In genomic region chr12:104460041-104460757, GRCh38 we compare ENCODE assay signal across 13 cellular contexts. TPM values are rescaled to one million over a fixed set of nuclear protein-coding genes. Genes with fewer than 3 reads are reported as not detected.
A peak's percentile ranks its signal among the peaks of the same experiment; 100 is the strongest.
DNase-seq lines count a peak whose midpoint lies in the region; ATAC-seq, FAIRE-seq and TF ChIP-seq lines count a peak whose summit lies in the region.
"Had no signal": no experiment of that assay in that cellular context is flagged by ENCODE, and none has a peak within 500 bp of the region (broad histone marks: within the 10 kb centered on the region; RNA-seq: fewer than 3 reads in every experiment).

No MANE protein-coding gene starts in this region.

- peaks cover 2% of the 10 kb centered on the region for H3K27me3 Mint-ChIP-seq in activated naive CD4-positive, alpha-beta T cell treated with anti-CD3 and anti-CD28 coated beads for 36 hours (ENCODE audit: low read depth)
- H3K27me3 Mint-ChIP-seq in activated T-helper 1 cell treated with anti-CD3 and anti-CD28 coated beads, Interleukin-12 subunit alpha, Interleukin-12 subunit beta, Interleukin-2, Interleukin-4 antibody, amounts not matched to agents 30 ng/mL and 10 ng/mL and 1 ng/mL, durations not matched to agents 14 hours and 24 hours and 36 hours (ENCODE audit: insufficient read depth): no peaks in the 10 kb centered on the region
- H3K27me3 Mint-ChIP-seq in type B pancreatic cell: peaks cover 11% of the 10 kb centered on the region

- H3K36me3 Mint-ChIP-seq in activated naive CD4-positive, alpha-beta T cell treated with anti-CD3 and anti-CD28 coated beads for 36 hours (ENCODE audit: low read depth): peaks cover 11% of the 10 kb centered on the region
- peaks cover 16% of the 10 kb centered on the region for H3K36me3 Mint-ChIP-seq in activated T-helper 1 cell treated with anti-CD3 and anti-CD28 coated beads, Interleukin-12 subunit alpha, Interleukin-12 subunit beta, Interleukin-2, Interleukin-4 antibody, amounts not matched to agents 30 ng/mL and 10 ng/mL and 1 ng/mL, durations not matched to agents 14 hours and 24 hours and 36 hours (ENCODE audit: low read depth)
- H3K36me3 Mint-ChIP-seq in type B pancreatic cell: peaks cover 7% of the 10 kb centered on the region

- H3K4me1 ChIP-seq in left lung (peaks cover 10 to 73% of the 10 kb centered on the region in 2 donors), right lobe of liver (peaks cover 0 to 11% (median 0%) of the 10 kb centered on the region in 4 donors), HepG2 (ENCODE audit: insufficient read depth, low read length) (no peaks in the 10 kb centered on the region)

- no peaks in the 10 kb centered on the region for H4K20me1 ChIP-seq in HepG2 (ENCODE audit: insufficient read depth, low read length)

- peak overlapping the region; percentile 57 for H3K27ac Mint-ChIP-seq in activated naive CD4-positive, alpha-beta T cell treated with anti-CD3 and anti-CD28 coated beads for 36 hours
- H3K27ac Mint-ChIP-seq in activated T-helper 1 cell treated with anti-CD3 and anti-CD28 coated beads, Interleukin-12 subunit alpha, Interleukin-12 subunit beta, Interleukin-2, Interleukin-4 antibody, amounts not matched to agents 30 ng/mL and 10 ng/mL and 1 ng/mL, durations not matched to agents 14 hours and 24 hours and 36 hours: peak overlapping the region; percentile 81
- H3K27ac Mint-ChIP-seq in type B pancreatic cell: peak overlapping the region; percentile 83

- FAIRE-seq in HepG2 (lab: Jason Lieb, UNC): no peak

- in situ Hi-C loops in HepG2 (cut with HindIII; ENCODE audit: extremely low pct_ligation_motif_present, low pct_unique_long_range_greater_than_20kb): no loop called here

- POLR2A ChIA-PET in HepG2 (lab: Yijun Ruan, JAX): no interaction called here

- H3K9me3 ChIP-seq in left lung: no peaks in the 10 kb centered on the region
- no peaks in the 10 kb centered on the region for H3K9me3 ChIP-seq in right lobe of liver
- H3K9me3 ChIP-seq in HepG2 (ENCODE audit: low read length): no peaks in the 10 kb centered on the region
- H3K9me3 ChIP-seq: heart left ventricle had no signal

- CTCF ChIA-PET in activated naive CD4-positive, alpha-beta T cell treated with anti-CD3 and anti-CD28 coated beads for 36 hours (lab: Charles Lee): interaction anchor here (0.6 to 2.1 kb wide), 7 partner anchors 17 to 235 kb away, joined by 3 to 5 read pairs (median 3); no protein-coding TSS in a partner anchor
- CTCF ChIA-PET in HepG2 (lab: Yijun Ruan, JAX; ENCODE audit: low intra/inter-chr PET ratio, low total read pairs): no interaction called here

- peak overlapping the region; percentile 97 for H3K4me3 Mint-ChIP-seq in activated naive CD4-positive, alpha-beta T cell treated with anti-CD3 and anti-CD28 coated beads for 36 hours
- H3K4me3 Mint-ChIP-seq in activated T-helper 1 cell treated with anti-CD3 and anti-CD28 coated beads, Interleukin-12 subunit alpha, Interleukin-12 subunit beta, Interleukin-2, Interleukin-4 antibody, amounts not matched to agents 30 ng/mL and 10 ng/mL and 1 ng/mL, durations not matched to agents 14 hours and 24 hours and 36 hours: peak overlapping the region; percentile 99
- H3K4me3 Mint-ChIP-seq in type B pancreatic cell: peak overlapping the region; percentile 97

- BruUV-seq in HepG2 (replicated peaks; lab: Mats Ljungman, UMichigan): no TSS peak

- no peak for TF ChIP-seq EP300 in HepG2 (IDR thresholded peaks at IDR 0.05; ENCODE audit: low read depth in 2 of 2, low read length in 2 of 2)
- no peak for TF ChIP-seq EP300 in HepG2 (CRISPR knock-in tag; IDR thresholded peaks at IDR 0.05; ENCODE audit: borderline replicate concordance)

- H3K36me3 ChIP-seq in left lung (no peaks in the 10 kb centered on the region), right lobe of liver (no peaks in the 10 kb centered on the region), HepG2 (replicated peaks in 1 of 2; ENCODE audit: control insufficient read depth in 1 of 2, insufficient read depth in 2 of 2, low read length in 2 of 2) (no peaks in the 10 kb centered on the region)
- H3K36me3 ChIP-seq: heart left ventricle had no signal

- no peak for TF ChIP-seq RAD21 in HepG2 (CRISPR knock-in tag; IDR thresholded peaks at IDR 0.05)

- TF ChIP-seq POLR2A in right lobe of liver (IDR thresholded peaks at IDR 0.05) (no peak), HepG2 (IDR thresholded peaks at IDR 0.05; ENCODE audit: insufficient read depth in 1 of 2, low read depth in 2 of 2, low read length in 2 of 2) (no peak)

- H3K27me3 ChIP-seq in left lung (no peaks in the 10 kb centered on the region), right lobe of liver (peaks cover 0 to 20% of the 10 kb centered on the region in 2 donors), HepG2 (ENCODE audit: control insufficient read depth in 1 of 2, insufficient read depth in 2 of 2, low read length in 2 of 2) (peaks cover 7 to 52% of the 10 kb centered on the region in 2 experiments; a peak in 4 of 5 replicates)
- H3K27me3 ChIP-seq: heart left ventricle had no signal

- ATAC-seq in left lung: no peak
- no peak for ATAC-seq in right lobe of liver
- ATAC-seq in HepG2: no peak
- ATAC-seq: heart left ventricle had no signal

- H3K4me1 Mint-ChIP-seq in activated naive CD4-positive, alpha-beta T cell treated with anti-CD3 and anti-CD28 coated beads for 36 hours (ENCODE audit: low read depth): peaks cover 59% of the 10 kb centered on the region
- H3K4me1 Mint-ChIP-seq in activated T-helper 1 cell treated with anti-CD3 and anti-CD28 coated beads, Interleukin-12 subunit alpha, Interleukin-12 subunit beta, Interleukin-2, Interleukin-4 antibody, amounts not matched to agents 30 ng/mL and 10 ng/mL and 1 ng/mL, durations not matched to agents 14 hours and 24 hours and 36 hours (ENCODE audit: low read depth): peaks cover 75% of the 10 kb centered on the region
- peaks cover 23% of the 10 kb centered on the region for H3K4me1 Mint-ChIP-seq in type B pancreatic cell (ENCODE audit: unreplicated experiment)

- H2AFZ ChIP-seq in HepG2 (ENCODE audit: low read length): no peak overlapping the region

- TF ChIP-seq CTCF in left lung (IDR thresholded peaks at IDR 0.05) (no peak), type B pancreatic cell (conservative IDR thresholded peaks at IDR 0.05) (no peak), right lobe of liver (IDR thresholded peaks at IDR 0.05) (no peak), HepG2 (CRISPR knock-in tag; IDR thresholded peaks at IDR 0.05) (no peak)

- no peak for DNase-seq in activated naive CD4-positive, alpha-beta T cell treated with anti-CD3 and anti-CD28 coated beads for 36 hours
- DNase-seq in activated naive CD4-positive, alpha-beta T cell treated with Interleukin-2 at 50 U/mL for 16 hours: no peak
- no peak for DNase-seq in activated T-helper 1 cell treated with anti-CD3 and anti-CD28 coated beads, Interleukin-12 subunit alpha, Interleukin-12 subunit beta, Interleukin-2, Interleukin-4 antibody, amounts not matched to agents 30 ng/mL and 10 ng/mL and 1 ng/mL, durations not matched to agents 14 hours and 24 hours and 36 hours (ENCODE audit: low spot score)
- DNase-seq in left lung (no peak), type B pancreatic cell (ENCODE audit: extremely low spot score, unreplicated experiment) (no peak), right lobe of liver (no peak), NCI-H1694 treated with DMSO at 0.1 percent for 48 hours (lab: John Stamatoyannopoulos, UW) (no peak), HepG2 (ENCODE audit: low spot score) (no peak)
- DNase-seq: AML-193; central memory CD4-positive, alpha-beta T cell; heart left ventricle; MV-4-11; stimulated activated CD4-positive, alpha-beta T cell treated with anti-CD3 and anti-CD28 coated beads, Interleukin-4, amount 100 ng/mL, for 1 hour had no signal

- H3K9me3 Mint-ChIP-seq in activated naive CD4-positive, alpha-beta T cell treated with anti-CD3 and anti-CD28 coated beads for 36 hours: no peaks in the 10 kb centered on the region
- no peaks in the 10 kb centered on the region for H3K9me3 Mint-ChIP-seq in activated T-helper 1 cell treated with anti-CD3 and anti-CD28 coated beads, Interleukin-12 subunit alpha, Interleukin-12 subunit beta, Interleukin-2, Interleukin-4 antibody, amounts not matched to agents 30 ng/mL and 10 ng/mL and 1 ng/mL, durations not matched to agents 14 hours and 24 hours and 36 hours
- no peaks in the 10 kb centered on the region for H3K9me3 Mint-ChIP-seq in type B pancreatic cell

- no peaks in the 10 kb centered on the region for H3K79me2 ChIP-seq in HepG2 (ENCODE audit: insufficient read depth, low read length)

- H3K27ac ChIP-seq in left lung (peak overlapping the region; percentile 83 to 90), right lobe of liver (peak overlapping the region in 1 of 3 donors; percentile 59), HepG2 (ENCODE audit: extremely low read length, insufficient read depth, low read length) (no peak overlapping the region)

- intact Hi-C loops in activated naive CD4-positive, alpha-beta T cell treated with anti-CD3 and anti-CD28 coated beads for 36 hours (cut with micrococcal nuclease): loop anchor here (5.0 to 10.0 kb wide), 2 partner anchors 533 to 775 kb away; partner anchors contain the start of gene APPL2
- intact Hi-C loops in activated T-helper 1 cell treated with anti-CD3 and anti-CD28 coated beads, Interleukin-12 subunit alpha, Interleukin-12 subunit beta, Interleukin-2, Interleukin-4 antibody, amounts not matched to agents 30 ng/mL and 10 ng/mL and 1 ng/mL, durations not matched to agents 14 hours and 24 hours and 36 hours (cut with micrococcal nuclease): loop anchor here (10.0 kb wide), 1 partner anchor 535 kb away; no protein-coding TSS in a partner anchor
- intact Hi-C loops in left lung (cut with DNase I): no loop called here
- intact Hi-C loops in right lobe of liver (cut with DNase I): no loop called here
- intact Hi-C loops in HepG2 (cut with micrococcal nuclease; ENCODE audit: unreplicated experiment): no loop called here

- 47% methylated on average over 10 of the region's 10 CpGs for WGBS in right lobe of liver (ENCODE audit: insufficient coverage, low coverage, low lambda C conversion rate, missing lambda C conversion rate)
- WGBS in HepG2 (ENCODE audit: low lambda C conversion rate): 12% methylated on average over 10 of the region's 10 CpGs

- no peak overlapping the region for H3K9ac ChIP-seq in HepG2 (ENCODE audit: insufficient read depth, low read depth, low read length)

- H3K4me2 ChIP-seq in HepG2 (ENCODE audit: low read depth, low read length): no peak overlapping the region

- H3K4me3 ChIP-seq in left lung: peak overlapping the region in 1 of 2 donors; percentile 100
- H3K4me3 ChIP-seq in right lobe of liver: no peak overlapping the region
- no peak overlapping the region for H3K4me3 ChIP-seq in HepG2 (replicated peaks in 1 of 3; ENCODE audit: insufficient read depth in 1 of 3, low read depth in 2 of 3, low read length in 3 of 3)

RNA-seq across cellular contexts. Expression of gene CHST11, which starts 3.5 kb away (rescaled TPM):
- total RNA-seq in activated naive CD4-positive, alpha-beta T cell treated with anti-CD3 and anti-CD28 coated beads for 36 hours: 10 to 100 TPM; 39.3 to 45.3 TPM
- 69.8 and 70.7 TPM in 2 replicates for total RNA-seq in activated T-helper 1 cell treated with anti-CD3 and anti-CD28 coated beads, Interleukin-12 subunit alpha, Interleukin-12 subunit beta, Interleukin-2, Interleukin-4 antibody, amounts not matched to agents 30 ng/mL and 10 ng/mL and 1 ng/mL, durations not matched to agents 14 hours and 24 hours and 36 hours
- total RNA-seq in left lung (10 to 100 TPM; 39.3 to 56.9 TPM), type B pancreatic cell (ENCODE audit: low replicate concordance) (15.5 and 27.2 TPM in 2 replicates), right lobe of liver (10 to 100 TPM in 1 of 6 experiments, 1 to 10 TPM in 4, under 1 TPM in 1; 0.57 to 10.4 (median 3.5) TPM), HepG2 (2016; rRNA removed; fragmentation: Illumina TruSeq; extraction: Trizol) (not detected in 2 replicates)
- total RNA-seq in HepG2 (2016; cell fraction: cytosol; rRNA removed; fragmentation: Illumina TruSeq; extraction: Trizol; ENCODE audit: low read depth): not detected in 2 replicates
- total RNA-seq in HepG2 (2016; cell fraction: insoluble cytoplasmic fraction; rRNA removed; fragmentation: Illumina TruSeq; extraction: Trizol): not detected in 2 replicates
- not detected in 2 replicates for total RNA-seq in HepG2 (2016; cell fraction: membrane; rRNA removed; fragmentation: Illumina TruSeq; extraction: Trizol)
- not detected in 2 replicates for total RNA-seq in HepG2 (2016; cell fraction: nucleus; rRNA removed; fragmentation: Illumina TruSeq; extraction: Trizol)
- 0.05 and 0.15 TPM in 2 replicates for polyA plus RNA-seq in HepG2 (2011; rRNA removed)
- polyA plus RNA-seq in HepG2 (2011; cell fraction: cytosol; rRNA removed): 0.04 TPM in 1 of 2 replicates, not detected in the other
- 0.10 TPM in 1 of 2 replicates, not detected in the other for polyA plus RNA-seq in HepG2 (2011; cell fraction: nucleus; rRNA removed)
- not detected in 2 replicates for polyA plus RNA-seq in HepG2 (2012)
- not detected in 2 replicates for polyA plus RNA-seq in HepG2 (2016; cell fraction: cytosol; fragmentation: Illumina TruSeq; extraction: Trizol; ENCODE audit: low read depth)
- polyA plus RNA-seq in HepG2 (2016; cell fraction: insoluble cytoplasmic fraction; fragmentation: Illumina TruSeq; extraction: Trizol; ENCODE audit: low read depth): not detected in 2 replicates
- polyA plus RNA-seq in HepG2 (2016; cell fraction: membrane; fragmentation: Illumina TruSeq; extraction: Trizol; ENCODE audit: low read depth): not detected in 2 replicates
- not detected in 2 replicates for polyA plus RNA-seq in HepG2 (2016; cell fraction: nucleus; fragmentation: Illumina TruSeq; extraction: Trizol; ENCODE audit: insufficient read depth, low read depth)
- 1.7 TPM in 1 of 2 replicates, not detected in the other for polyA minus RNA-seq in HepG2 (2011; rRNA and poly(A)+ RNA removed; ENCODE audit: low replicate concordance)
- not detected in 2 replicates for polyA minus RNA-seq in HepG2 (2011; cell fraction: cytosol; rRNA and poly(A)+ RNA removed)
- 0.12 TPM in 1 of 2 replicates, not detected in the other for polyA minus RNA-seq in HepG2 (2011; cell fraction: nucleus; rRNA and poly(A)+ RNA removed)

Comparison
In these comparisons a context has a peak if more than half of its experiments do, and no peak if none do; other contexts are left out.
1. intact Hi-C loops: an anchor here in activated naive CD4-positive, alpha-beta T cell treated with anti-CD3 and anti-CD28 coated beads for 36 hours (5.0 to 10.0 kb wide) and activated T-helper 1 cell treated with anti-CD3 and anti-CD28 coated beads, Interleukin-12 subunit alpha, Interleukin-12 subunit beta, Interleukin-2, Interleukin-4 antibody, amounts not matched to agents 30 ng/mL and 10 ng/mL and 1 ng/mL, durations not matched to agents 14 hours and 24 hours and 36 hours (10.0 kb wide); none called in left lung, right lobe of liver and HepG2.